ENCODE assay signal across 11 cellular contexts in genomic region chr6:26394289-26394688, GRCh38. TPM values are rescaled to one million over a fixed set of nuclear protein-coding genes. Genes with fewer than 3 reads are reported as not detected.
DNase-seq lines count a peak whose midpoint lies in the region; ATAC-seq and TF ChIP-seq lines count a peak whose summit lies in the region.
"Had no signal": no experiment of that assay in that cellular context is flagged by ENCODE, and none has a peak within 500 bp of the region (broad histone marks: within the 10 kb centered on the region; RNA-seq: fewer than 3 reads in every experiment).

No MANE protein-coding gene starts in this region.

- H3K9me3 ChIP-seq in PC-9 (ENCODE audit: insufficient read depth, low read depth): no peaks in the 10 kb centered on the region
- H3K9me3 ChIP-seq: gastrocnemius medialis had no signal

- peak; percentile 56 for DNase-seq in DMS53 (lab: John Stamatoyannopoulos, UW)
- DNase-seq in PC-9: peak; percentile 65 to 77
- peak; percentile 26 for DNase-seq in hepatic stellate cell (ENCODE audit: low spot score)
- no peak for DNase-seq in activated T-cell treated with anti-CD3 and anti-CD28 coated beads, Interleukin-2, amount 50 U/mL, for 24 hours
- DNase-seq: activated effector memory CD4-positive, alpha-beta T cell treated with Interleukin-2 at 50 U/mL for 16 hours; gastrocnemius medialis; stimulated activated naive CD4-positive, alpha-beta T cell treated with Interleukin-2 at 50 U/mL for 16 hours had no signal

- POLR2A ChIA-PET in PC-9 (lab: Charles Lee; ENCODE audit: unreplicated experiment): interaction anchor here (0.6 kb wide), 1 partner anchor 115 kb away, joined by 7 read pairs; no protein-coding TSS in a partner anchor

- no peak overlapping the region for H3K27ac ChIP-seq in PC-9
- H3K27ac ChIP-seq: gastrocnemius medialis, parathyroid adenoma, SK-N-MC had no signal

- H3K4me1 Mint-ChIP-seq in activated T-cell treated with anti-CD3 and anti-CD28 coated beads, Interleukin-2, amount 50 U/mL, for 24 hours (ENCODE audit: low read depth): peaks cover 2% of the 10 kb centered on the region

- H3K36me3 ChIP-seq in PC-9 (ENCODE audit: low read depth): no peaks in the 10 kb centered on the region
- H3K36me3 ChIP-seq: gastrocnemius medialis had no signal

- no peaks in the 10 kb centered on the region for H3K27me3 ChIP-seq in PC-9 (ENCODE audit: insufficient read depth, low read depth)
- H3K27me3 ChIP-seq: gastrocnemius medialis had no signal

- H3K4me2 ChIP-seq in PC-9: peak overlapping the region; percentile 35

- intact Hi-C loops in PC-9 (cut with micrococcal nuclease; ENCODE audit: unreplicated experiment): no loop called here

- TF ChIP-seq CTCF in PC-9 (conservative IDR thresholded peaks at IDR 0.05): no peak

- no peaks in the 10 kb centered on the region for H3K9me3 Mint-ChIP-seq in activated T-cell treated with anti-CD3 and anti-CD28 coated beads, Interleukin-2, amount 50 U/mL, for 24 hours

- peaks cover 33% of the 10 kb centered on the region for H3K36me3 Mint-ChIP-seq in activated T-cell treated with anti-CD3 and anti-CD28 coated beads, Interleukin-2, amount 50 U/mL, for 24 hours (ENCODE audit: low read depth)

- H2AFZ ChIP-seq in PC-9: no peak overlapping the region
- H2AFZ ChIP-seq: parathyroid adenoma had no signal

- no peaks in the 10 kb centered on the region for H3K79me2 ChIP-seq in PC-9 (ENCODE audit: low read depth)
- H3K79me2 ChIP-seq: parathyroid adenoma had no signal

- peaks cover 13% of the 10 kb centered on the region for H3K4me1 ChIP-seq in PC-9 (replicated peaks; ENCODE audit: insufficient read depth)
- H3K4me1 ChIP-seq: gastrocnemius medialis, parathyroid adenoma had no signal

- no peaks in the 10 kb centered on the region for H3F3A ChIP-seq in PC-9 (ENCODE audit: insufficient read depth, low read depth)

- H3K4me3 ChIP-seq in PC-9: no peak overlapping the region
- H3K4me3 ChIP-seq: gastrocnemius medialis, SK-N-MC had no signal

- no TSS peak for BruUV-seq in PC-9 (replicated peaks; lab: Mats Ljungman, UMichigan)

- CTCF ChIA-PET in PC-9 (lab: Charles Lee): interaction anchor here (0.6 kb wide), 3 partner anchors 9 to 739 kb away, joined by 3 to 7 read pairs (median 7); a partner anchor contains a TSS

- ATAC-seq in HG02623 (IDR thresholded peaks at IDR 0.05; ENCODE audit: unreplicated experiment): no peak
- no peak for ATAC-seq in GM21381 (IDR thresholded peaks at IDR 0.05; ENCODE audit: unreplicated experiment)
- ATAC-seq: gastrocnemius medialis had no signal

- H3K4me3 Mint-ChIP-seq in activated T-cell treated with anti-CD3 and anti-CD28 coated beads, Interleukin-2, amount 50 U/mL, for 24 hours: no peak overlapping the region

- H4K20me1 ChIP-seq in PC-9 (ENCODE audit: insufficient read depth): no peaks in the 10 kb centered on the region

- no peak overlapping the region for H3K27ac Mint-ChIP-seq in activated T-cell treated with anti-CD3 and anti-CD28 coated beads, Interleukin-2, amount 50 U/mL, for 24 hours

- H3K27me3 Mint-ChIP-seq in activated T-cell treated with anti-CD3 and anti-CD28 coated beads, Interleukin-2, amount 50 U/mL, for 24 hours: no peaks in the 10 kb centered on the region

- H3K9me2 ChIP-seq in PC-9 (ENCODE audit: insufficient read depth): no peaks in the 10 kb centered on the region

RNA-seq across cellular contexts. Expression of gene BTN3A1, which starts 7.8 kb away (rescaled TPM):
- total RNA-seq in PC-9 (2021): 28.3 and 30.4 TPM in 2 replicates

RNA-seq across cellular contexts. Expression of gene BTN2A2, which starts 11.4 kb away (rescaled TPM):
- total RNA-seq in PC-9 (2021): 20.7 and 23.4 TPM in 2 replicates

RNA-seq across cellular contexts. Expression of gene BTN3A2, which starts 29.3 kb away (rescaled TPM):
- 28.7 and 32.9 TPM in 2 replicates for total RNA-seq in PC-9 (2021)

RNA-seq across cellular contexts. Expression of gene BTN3A3, which starts 46.0 kb away (rescaled TPM):
- 26.2 and 29.8 TPM in 2 replicates for total RNA-seq in PC-9 (2021)
